1 cellular context compared by ENCODE assay signal in the genomic region with DNA sequence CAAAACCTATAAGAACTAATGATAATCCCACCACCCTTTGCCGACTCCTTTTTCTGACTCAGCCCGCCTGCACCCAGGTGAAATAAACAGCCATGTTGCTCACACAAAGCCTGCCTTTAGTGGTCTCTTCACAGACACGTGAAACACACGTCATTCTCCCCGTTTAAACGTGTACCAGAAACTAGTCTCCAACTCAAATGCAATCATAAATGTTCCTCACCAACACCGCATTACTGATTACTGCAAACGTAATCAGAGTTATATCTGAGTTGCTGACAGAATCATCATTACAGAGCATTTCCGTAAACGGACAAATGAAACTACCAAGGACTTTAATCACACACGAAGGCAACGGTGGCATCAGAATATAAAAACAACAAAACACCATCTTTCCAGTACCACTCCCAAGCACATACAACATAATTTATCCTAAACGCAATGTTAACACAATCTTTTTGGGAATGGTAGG.
A peak's percentile ranks its signal among the peaks of the same experiment; 100 is the strongest.
TF ChIP-seq lines count a peak whose summit lies in the region.

No MANE protein-coding gene starts in this region.

TF ChIP-seq in K562, 482 proteins besides CTCF, POLR2A, EP300 and RAD21 (continued from another document):
- TF ChIP-seq, protein P1, sequence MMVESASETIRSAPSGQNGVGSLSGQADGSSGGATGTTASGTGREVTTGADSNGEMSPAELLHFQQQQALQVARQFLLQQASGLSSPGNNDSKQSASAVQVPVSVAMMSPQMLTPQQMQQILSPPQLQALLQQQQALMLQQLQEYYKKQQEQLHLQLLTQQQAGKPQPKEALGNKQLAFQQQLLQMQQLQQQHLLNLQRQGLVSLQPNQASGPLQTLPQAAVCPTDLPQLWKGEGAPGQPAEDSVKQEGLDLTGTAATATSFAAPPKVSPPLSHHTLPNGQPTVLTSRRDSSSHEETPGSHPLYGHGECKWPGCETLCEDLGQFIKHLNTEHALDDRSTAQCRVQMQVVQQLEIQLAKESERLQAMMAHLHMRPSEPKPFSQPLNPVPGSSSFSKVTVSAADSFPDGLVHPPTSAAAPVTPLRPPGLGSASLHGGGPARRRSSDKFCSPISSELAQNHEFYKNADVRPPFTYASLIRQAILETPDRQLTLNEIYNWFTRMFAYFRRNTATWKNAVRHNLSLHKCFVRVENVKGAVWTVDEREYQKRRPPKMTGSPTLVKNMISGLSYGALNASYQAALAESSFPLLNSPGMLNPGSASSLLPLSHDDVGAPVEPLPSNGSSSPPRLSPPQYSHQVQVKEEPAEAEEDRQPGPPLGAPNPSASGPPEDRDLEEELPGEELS (CRISPR knock-in tag; IDR thresholded peaks at IDR 0.05; ENCODE audit: borderline replicate concordance), result no peak
- no peak for TF ChIP-seq PTBP1 (IDR thresholded peaks at IDR 0.05; ENCODE audit: low read depth, low read length)
- TF ChIP-seq RBFOX2 (IDR thresholded peaks at IDR 0.05; ENCODE audit: low read depth, low read length), result no peak
- no peak for TF ChIP-seq EZH2 (IDR thresholded peaks at IDR 0.05; ENCODE audit: borderline replicate concordance, low read depth, low read length)
- TF ChIP-seq ZNF785 (CRISPR knock-in tag; IDR thresholded peaks at IDR 0.05), result no peak
- TF ChIP-seq, protein P2, sequence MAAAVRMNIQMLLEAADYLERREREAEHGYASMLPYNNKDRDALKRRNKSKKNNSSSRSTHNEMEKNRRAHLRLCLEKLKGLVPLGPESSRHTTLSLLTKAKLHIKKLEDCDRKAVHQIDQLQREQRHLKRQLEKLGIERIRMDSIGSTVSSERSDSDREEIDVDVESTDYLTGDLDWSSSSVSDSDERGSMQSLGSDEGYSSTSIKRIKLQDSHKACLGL (CRISPR knock-in tag; IDR thresholded peaks at IDR 0.05; ENCODE audit: borderline replicate concordance, poor library complexity, severe bottlenecking), result no peak
- no peak for TF ChIP-seq PTRF (tag; IDR thresholded peaks at IDR 0.05)
- no peak for TF ChIP-seq U2AF2 (optimal IDR thresholded peaks at IDR 0.05; ENCODE audit: low read depth, low read length)
- TF ChIP-seq, protein P3, sequence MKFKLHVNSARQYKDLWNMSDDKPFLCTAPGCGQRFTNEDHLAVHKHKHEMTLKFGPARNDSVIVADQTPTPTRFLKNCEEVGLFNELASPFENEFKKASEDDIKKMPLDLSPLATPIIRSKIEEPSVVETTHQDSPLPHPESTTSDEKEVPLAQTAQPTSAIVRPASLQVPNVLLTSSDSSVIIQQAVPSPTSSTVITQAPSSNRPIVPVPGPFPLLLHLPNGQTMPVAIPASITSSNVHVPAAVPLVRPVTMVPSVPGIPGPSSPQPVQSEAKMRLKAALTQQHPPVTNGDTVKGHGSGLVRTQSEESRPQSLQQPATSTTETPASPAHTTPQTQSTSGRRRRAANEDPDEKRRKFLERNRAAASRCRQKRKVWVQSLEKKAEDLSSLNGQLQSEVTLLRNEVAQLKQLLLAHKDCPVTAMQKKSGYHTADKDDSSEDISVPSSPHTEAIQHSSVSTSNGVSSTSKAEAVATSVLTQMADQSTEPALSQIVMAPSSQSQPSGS (CRISPR knock-in tag; IDR thresholded peaks at IDR 0.05), result no peak
- TF ChIP-seq, protein P4, sequence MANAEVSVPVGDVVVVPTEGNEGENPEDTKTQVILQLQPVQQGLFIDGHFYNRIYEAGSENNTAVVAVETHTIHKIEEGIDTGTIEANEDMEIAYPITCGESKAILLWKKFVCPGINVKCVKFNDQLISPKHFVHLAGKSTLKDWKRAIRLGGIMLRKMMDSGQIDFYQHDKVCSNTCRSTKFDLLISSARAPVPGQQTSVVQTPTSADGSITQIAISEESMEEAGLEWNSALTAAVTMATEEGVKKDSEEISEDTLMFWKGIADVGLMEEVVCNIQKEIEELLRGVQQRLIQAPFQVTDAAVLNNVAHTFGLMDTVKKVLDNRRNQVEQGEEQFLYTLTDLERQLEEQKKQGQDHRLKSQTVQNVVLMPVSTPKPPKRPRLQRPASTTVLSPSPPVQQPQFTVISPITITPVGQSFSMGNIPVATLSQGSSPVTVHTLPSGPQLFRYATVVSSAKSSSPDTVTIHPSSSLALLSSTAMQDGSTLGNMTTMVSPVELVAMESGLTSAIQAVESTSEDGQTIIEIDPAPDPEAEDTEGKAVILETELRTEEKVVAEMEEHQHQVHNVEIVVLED (CRISPR knock-in tag; IDR thresholded peaks at IDR 0.05), result no peak
- TF ChIP-seq, protein P5, sequence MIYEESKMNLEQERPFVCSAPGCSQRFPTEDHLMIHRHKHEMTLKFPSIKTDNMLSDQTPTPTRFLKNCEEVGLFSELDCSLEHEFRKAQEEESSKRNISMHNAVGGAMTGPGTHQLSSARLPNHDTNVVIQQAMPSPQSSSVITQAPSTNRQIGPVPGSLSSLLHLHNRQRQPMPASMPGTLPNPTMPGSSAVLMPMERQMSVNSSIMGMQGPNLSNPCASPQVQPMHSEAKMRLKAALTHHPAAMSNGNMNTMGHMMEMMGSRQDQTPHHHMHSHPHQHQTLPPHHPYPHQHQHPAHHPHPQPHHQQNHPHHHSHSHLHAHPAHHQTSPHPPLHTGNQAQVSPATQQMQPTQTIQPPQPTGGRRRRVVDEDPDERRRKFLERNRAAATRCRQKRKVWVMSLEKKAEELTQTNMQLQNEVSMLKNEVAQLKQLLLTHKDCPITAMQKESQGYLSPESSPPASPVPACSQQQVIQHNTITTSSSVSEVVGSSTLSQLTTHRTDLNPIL (CRISPR knock-in tag; IDR thresholded peaks at IDR 0.05), result no peak
- TF ChIP-seq, protein P6, sequence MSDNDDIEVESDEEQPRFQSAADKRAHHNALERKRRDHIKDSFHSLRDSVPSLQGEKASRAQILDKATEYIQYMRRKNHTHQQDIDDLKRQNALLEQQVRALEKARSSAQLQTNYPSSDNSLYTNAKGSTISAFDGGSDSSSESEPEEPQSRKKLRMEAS (CRISPR knock-in tag; IDR thresholded peaks at IDR 0.05), result no peak
- peak in 1 of 2 experiments; percentile 54; a peak in 2 of 4 replicates for TF ChIP-seq HDAC1 (IDR thresholded peaks at IDR 0.05)
- no peak for TF ChIP-seq FOXJ2 (tag; IDR thresholded peaks at IDR 0.05)
- TF ChIP-seq ATF1 (CRISPR knock-in tag; IDR thresholded peaks at IDR 0.05), result no peak
- peak; percentile 67; the same call in 1 of the 2 replicates for TF ChIP-seq ATF1 (tag; IDR thresholded peaks at IDR 0.05)
- TF ChIP-seq, protein P7, sequence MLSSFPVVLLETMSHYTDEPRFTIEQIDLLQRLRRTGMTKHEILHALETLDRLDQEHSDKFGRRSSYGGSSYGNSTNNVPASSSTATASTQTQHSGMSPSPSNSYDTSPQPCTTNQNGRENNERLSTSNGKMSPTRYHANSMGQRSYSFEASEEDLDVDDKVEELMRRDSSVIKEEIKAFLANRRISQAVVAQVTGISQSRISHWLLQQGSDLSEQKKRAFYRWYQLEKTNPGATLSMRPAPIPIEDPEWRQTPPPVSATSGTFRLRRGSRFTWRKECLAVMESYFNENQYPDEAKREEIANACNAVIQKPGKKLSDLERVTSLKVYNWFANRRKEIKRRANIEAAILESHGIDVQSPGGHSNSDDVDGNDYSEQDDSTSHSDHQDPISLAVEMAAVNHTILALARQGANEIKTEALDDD (IDR thresholded peaks at IDR 0.05), result peak; percentile 61; the same call in 1 of the 2 replicates
- TF ChIP-seq TCFL5 (CRISPR knock-in tag; conservative IDR thresholded peaks at IDR 0.05), result no peak
- TF ChIP-seq, protein P8, sequence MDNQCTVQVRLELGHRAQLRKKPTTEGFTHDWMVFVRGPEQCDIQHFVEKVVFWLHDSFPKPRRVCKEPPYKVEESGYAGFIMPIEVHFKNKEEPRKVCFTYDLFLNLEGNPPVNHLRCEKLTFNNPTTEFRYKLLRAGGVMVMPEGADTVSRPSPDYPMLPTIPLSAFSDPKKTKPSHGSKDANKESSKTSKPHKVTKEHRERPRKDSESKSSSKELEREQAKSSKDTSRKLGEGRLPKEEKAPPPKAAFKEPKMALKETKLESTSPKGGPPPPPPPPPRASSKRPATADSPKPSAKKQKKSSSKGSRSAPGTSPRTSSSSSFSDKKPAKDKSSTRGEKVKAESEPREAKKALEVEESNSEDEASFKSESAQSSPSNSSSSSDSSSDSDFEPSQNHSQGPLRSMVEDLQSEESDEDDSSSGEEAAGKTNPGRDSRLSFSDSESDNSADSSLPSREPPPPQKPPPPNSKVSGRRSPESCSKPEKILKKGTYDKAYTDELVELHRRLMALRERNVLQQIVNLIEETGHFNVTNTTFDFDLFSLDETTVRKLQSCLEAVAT (IDR thresholded peaks at IDR 0.05), result peak; percentile 55 to 61; a peak in 1 of 4 replicates
- TF ChIP-seq CTBP1 (IDR thresholded peaks at IDR 0.05; ENCODE audit: borderline replicate concordance), result no peak
- TF ChIP-seq RBM15 (IDR thresholded peaks at IDR 0.05; ENCODE audit: insufficient read depth, low read length), result no peak
- TF ChIP-seq, protein P9, sequence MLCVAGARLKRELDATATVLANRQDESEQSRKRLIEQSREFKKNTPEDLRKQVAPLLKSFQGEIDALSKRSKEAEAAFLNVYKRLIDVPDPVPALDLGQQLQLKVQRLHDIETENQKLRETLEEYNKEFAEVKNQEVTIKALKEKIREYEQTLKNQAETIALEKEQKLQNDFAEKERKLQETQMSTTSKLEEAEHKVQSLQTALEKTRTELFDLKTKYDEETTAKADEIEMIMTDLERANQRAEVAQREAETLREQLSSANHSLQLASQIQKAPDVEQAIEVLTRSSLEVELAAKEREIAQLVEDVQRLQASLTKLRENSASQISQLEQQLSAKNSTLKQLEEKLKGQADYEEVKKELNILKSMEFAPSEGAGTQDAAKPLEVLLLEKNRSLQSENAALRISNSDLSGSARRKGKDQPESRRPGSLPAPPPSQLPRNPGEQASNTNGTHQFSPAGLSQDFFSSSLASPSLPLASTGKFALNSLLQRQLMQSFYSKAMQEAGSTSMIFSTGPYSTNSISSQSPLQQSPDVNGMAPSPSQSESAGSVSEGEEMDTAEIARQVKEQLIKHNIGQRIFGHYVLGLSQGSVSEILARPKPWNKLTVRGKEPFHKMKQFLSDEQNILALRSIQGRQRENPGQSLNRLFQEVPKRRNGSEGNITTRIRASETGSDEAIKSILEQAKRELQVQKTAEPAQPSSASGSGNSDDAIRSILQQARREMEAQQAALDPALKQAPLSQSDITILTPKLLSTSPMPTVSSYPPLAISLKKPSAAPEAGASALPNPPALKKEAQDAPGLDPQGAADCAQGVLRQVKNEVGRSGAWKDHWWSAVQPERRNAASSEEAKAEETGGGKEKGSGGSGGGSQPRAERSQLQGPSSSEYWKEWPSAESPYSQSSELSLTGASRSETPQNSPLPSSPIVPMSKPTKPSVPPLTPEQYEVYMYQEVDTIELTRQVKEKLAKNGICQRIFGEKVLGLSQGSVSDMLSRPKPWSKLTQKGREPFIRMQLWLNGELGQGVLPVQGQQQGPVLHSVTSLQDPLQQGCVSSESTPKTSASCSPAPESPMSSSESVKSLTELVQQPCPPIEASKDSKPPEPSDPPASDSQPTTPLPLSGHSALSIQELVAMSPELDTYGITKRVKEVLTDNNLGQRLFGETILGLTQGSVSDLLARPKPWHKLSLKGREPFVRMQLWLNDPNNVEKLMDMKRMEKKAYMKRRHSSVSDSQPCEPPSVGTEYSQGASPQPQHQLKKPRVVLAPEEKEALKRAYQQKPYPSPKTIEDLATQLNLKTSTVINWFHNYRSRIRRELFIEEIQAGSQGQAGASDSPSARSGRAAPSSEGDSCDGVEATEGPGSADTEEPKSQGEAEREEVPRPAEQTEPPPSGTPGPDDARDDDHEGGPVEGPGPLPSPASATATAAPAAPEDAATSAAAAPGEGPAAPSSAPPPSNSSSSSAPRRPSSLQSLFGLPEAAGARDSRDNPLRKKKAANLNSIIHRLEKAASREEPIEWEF (CRISPR knock-in tag; IDR thresholded peaks at IDR 0.05), result no peak
- peak; percentile 86 for TF ChIP-seq MEIS2 (IDR thresholded peaks at IDR 0.05; ENCODE audit: partially characterized antibody)
- TF ChIP-seq BRD9 (IDR thresholded peaks at IDR 0.05; ENCODE audit: low read depth, partially characterized antibody), result no peak
- peak in 1 of 3 experiments; percentile 19 for TF ChIP-seq YY1 (IDR thresholded peaks at IDR 0.05; ENCODE audit: borderline replicate concordance in 1 of 3, control insufficient read depth in 1 of 3, extremely low read depth in 1 of 3, insufficient read depth in 3 of 3, insufficient read length in 1 of 3, insufficient replicate concordance in 2 of 3, low read depth in 1 of 3, low read length in 2 of 3)
- no peak; the same call in 1 of the 2 replicates for TF ChIP-seq PML (IDR thresholded peaks at IDR 0.05; ENCODE audit: low read length)
- TF ChIP-seq ERF (CRISPR knock-in tag; IDR thresholded peaks at IDR 0.05), result no peak
- TF ChIP-seq DACH1 (IDR thresholded peaks at IDR 0.05; ENCODE audit: partially characterized antibody), result no peak
- TF ChIP-seq ILK (tag; IDR thresholded peaks at IDR 0.05; ENCODE audit: borderline replicate concordance, low read depth), result no peak
- no peak for TF ChIP-seq MTA2 (IDR thresholded peaks at IDR 0.05; ENCODE audit: low read depth)
